8 cellular contexts compared by ENCODE assay signal in the genomic region with DNA sequence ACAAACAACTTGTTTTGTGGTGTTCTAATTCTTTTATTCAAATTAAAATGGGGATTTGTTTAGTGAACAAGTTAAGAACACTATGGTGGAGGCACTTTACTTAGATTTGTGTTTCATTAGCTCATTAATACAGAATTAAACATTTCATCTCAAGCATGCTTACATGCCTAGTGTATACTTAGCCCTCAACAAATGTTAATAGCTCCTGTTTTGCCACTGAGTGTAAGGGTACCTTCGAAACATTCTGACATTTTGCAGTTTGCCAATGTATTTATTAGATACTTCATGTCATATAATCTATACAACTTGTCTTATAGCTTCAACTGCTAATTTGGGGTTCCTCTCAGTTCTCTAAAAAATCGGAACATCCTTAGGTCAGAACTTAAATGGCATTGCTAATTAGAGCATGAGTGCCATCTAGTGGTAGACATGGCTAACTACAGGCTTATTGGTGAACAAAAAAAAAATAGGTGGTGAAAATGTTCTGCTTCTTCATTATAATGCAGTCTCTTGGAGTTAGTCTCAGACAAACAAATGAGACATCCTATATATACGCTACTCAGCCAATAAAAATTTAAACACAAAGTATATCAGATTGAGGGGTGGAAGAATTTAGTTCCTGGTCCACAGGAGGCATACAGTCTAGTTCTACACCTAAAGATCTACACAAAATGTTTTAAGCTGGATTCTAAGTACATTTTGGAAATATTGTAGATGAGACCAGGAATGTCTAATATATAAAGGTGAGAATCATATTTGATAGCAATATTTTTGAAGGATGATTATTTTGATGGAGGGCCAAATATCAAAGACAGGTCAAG. TPM values are rescaled to one million over a fixed set of nuclear protein-coding genes. Genes with fewer than 3 reads are reported as not detected.
DNase-seq lines count a peak whose midpoint lies in the region; ATAC-seq, FAIRE-seq and TF ChIP-seq lines count a peak whose summit lies in the region.

No MANE protein-coding gene starts in this region.

- no peaks in the 10 kb centered on the region for H3K36me3 ChIP-seq in gastrocnemius medialis

- H3K27me3 ChIP-seq in gastrocnemius medialis = peaks cover 11 to 16% (median 13%) of the 10 kb centered on the region in 3 donors

- in situ Hi-C loops in gastrocnemius medialis (cut with MboI; ENCODE audit: low sequenced_read_pairs in 4 of 4) = no loop called here

- FAIRE-seq in frontal cortex (lab: Jason Lieb, UNC) = peak; percentile 85

- H3K9me3 ChIP-seq in gastrocnemius medialis = no peaks in the 10 kb centered on the region

- intact Hi-C loops in gastrocnemius medialis (cut with DNase I; ENCODE audit: low total_unique reads) = no loop called here

- DNase-seq in ELF-1 (ENCODE audit: low read depth, low spot score) (peak; percentile 8), LoVo (ENCODE audit: low spot score) (peak; percentile 58), SKM-1 treated with dmso at 0.1 percent for 144 hours (lab: John Stamatoyannopoulos, UW; ENCODE audit: unreplicated experiment) (peak; percentile 58), frontal cortex (ENCODE audit: low spot score in 2 of 2) (peak in 1 of 2 donors; percentile 32), gastrocnemius medialis (no peak), GM19238 (ENCODE audit: insufficient read length, low spot score) (no peak)
- DNase-seq in activated CD4-positive, alpha-beta T cell treated with anti-CD3 and anti-CD28 coated beads, Interleukin-2, amount 50 U/mL, for 48 hours = no peak

- peak; percentile 27 to 82 (median 55) for TF ChIP-seq CTCF in gastrocnemius medialis (IDR thresholded peaks at IDR 0.05 in 4 of 5, conservative IDR thresholded peaks at IDR 0.05 in 1 of 5)

- H3K4me1 ChIP-seq in gastrocnemius medialis = peaks cover 0 to 3% of the 10 kb centered on the region in 2 donors

- TF ChIP-seq POLR2A in gastrocnemius medialis (IDR thresholded peaks at IDR 0.05) = no peak

- no peak overlapping the region for H3K27ac ChIP-seq in gastrocnemius medialis

- no peak overlapping the region for H3K4me3 ChIP-seq in gastrocnemius medialis

- ATAC-seq in GM21515 (IDR thresholded peaks at IDR 0.05; ENCODE audit: unreplicated experiment) = peak; percentile 86
- ATAC-seq in gastrocnemius medialis = no peak

RNA-seq across cellular contexts. Expression of a gene that starts 4.9 kb away (rescaled TPM):
- total RNA-seq in frontal cortex = 17.9 TPM
- total RNA-seq in gastrocnemius medialis = under 1 TPM in 1 of 4 donors, not detected in 3; 0.16 TPM

Comparison
In these comparisons a context has a peak if more than half of its experiments do, and no peak if none do; other contexts are left out.
1. DNase-seq: peak in ELF-1 (single experiment), LoVo (single experiment) and SKM-1 treated with dmso at 0.1 percent for 144 hours (single experiment); none in gastrocnemius medialis (0 of 2), GM19238 (single experiment) and activated CD4-positive, alpha-beta T cell treated with anti-CD3 and anti-CD28 coated beads, Interleukin-2, amount 50 U/mL, for 48 hours (0 of 2).
2. RNA of a gene that starts 4.9 kb away (total RNA-seq): 17.9 TPM in frontal cortex (single experiment); 0.16 TPM in gastrocnemius medialis; every median in the first group is over 10 times any median in the second.